ENCODE assay signal across 8 cellular contexts in genomic region chr19:37467608-37468090, GRCh38. TPM values are rescaled to one million over a fixed set of nuclear protein-coding genes. Genes with fewer than 3 reads are reported as not detected.
A peak's percentile ranks its signal among the peaks of the same experiment; 100 is the strongest.
DNase-seq lines count a peak whose midpoint lies in the region; ATAC-seq, FAIRE-seq and TF ChIP-seq lines count a peak whose summit lies in the region.

No MANE protein-coding gene starts in this region.

- DNase-seq in bronchial epithelial cell (ENCODE audit: low read depth) (peak; percentile 2), mucosa of descending colon (no peak), NCI-H187 (lab: John Stamatoyannopoulos, UW) (no peak), globus pallidus (ENCODE audit: low spot score) (no peak)

- H3K9me3 ChIP-seq in HUES6 (ENCODE audit: control insufficient read depth, insufficient read depth, low read depth, low read length) (peaks cover 15% of the 10 kb centered on the region; the same call in 1 of the 2 replicates), mucosa of descending colon (peaks cover 14% of the 10 kb centered on the region)

- H3K4me1 ChIP-seq in HUES6 (ENCODE audit: control insufficient read depth, insufficient read depth, low read length) (no peaks in the 10 kb centered on the region), mucosa of descending colon (ENCODE audit: low read depth) (peaks cover 18% of the 10 kb centered on the region)

- peak overlapping the region; percentile 95 for H3K27ac ChIP-seq in 22Rv1
- no peak overlapping the region for H3K27ac ChIP-seq in HUES6 (ENCODE audit: low read depth, low read length)

- H3K9ac ChIP-seq in HUES6 (ENCODE audit: low read length): no peak overlapping the region

- ATAC-seq in mucosa of descending colon (no peak), HG02885 (IDR thresholded peaks at IDR 0.05; ENCODE audit: poor library complexity, unreplicated experiment) (no peak), GM18502 (IDR thresholded peaks at IDR 0.05; ENCODE audit: poor library complexity, unreplicated experiment) (no peak)

- H3K27me3 ChIP-seq in HUES6 (ENCODE audit: control insufficient read depth, insufficient read depth, low read length): no peaks in the 10 kb centered on the region
- no peaks in the 10 kb centered on the region for H3K27me3 ChIP-seq in bronchial epithelial cell (ENCODE audit: control insufficient read depth, insufficient read depth, low read length)

- peak; percentile 7 for FAIRE-seq in bronchial epithelial cell (lab: Jason Lieb, UNC)

- TF ChIP-seq CTCF in 22Rv1 (IDR thresholded peaks at IDR 0.05): no peak
- no peak for TF ChIP-seq CTCF in bronchial epithelial cell (IDR thresholded peaks at IDR 0.05; ENCODE audit: insufficient read depth, low read length, severe bottlenecking)
- TF ChIP-seq CTCF in mucosa of descending colon (IDR thresholded peaks at IDR 0.05): no peak

- intact Hi-C loops in mucosa of descending colon (cut with DNase I, micrococcal nuclease): no loop called here

- peak overlapping the region; percentile 87 for H3K4me3 ChIP-seq in HUES6 (ENCODE audit: low read depth, low read length)
- H3K4me3 ChIP-seq in bronchial epithelial cell (ENCODE audit: low read depth, low read length): peak overlapping the region; percentile 74
- H3K4me3 ChIP-seq in mucosa of descending colon: peak overlapping the region; percentile 36

- H3K36me3 ChIP-seq in HUES6 (ENCODE audit: control insufficient read depth, insufficient read depth, low read length) (peaks cover 30% of the 10 kb centered on the region), bronchial epithelial cell (ENCODE audit: control insufficient read depth, insufficient read depth, low read length) (peaks cover 3% of the 10 kb centered on the region), mucosa of descending colon (ENCODE audit: low read depth) (no peaks in the 10 kb centered on the region)

RNA-seq across cellular contexts. Expression of gene ZNF569, which starts 0.4 kb away (rescaled TPM):
- total RNA-seq in bronchial epithelial cell: 2.6 and 2.8 TPM in 2 replicates
- total RNA-seq in mucosa of descending colon: 1 to 10 TPM; 1.8 to 6.3 (median 2.1) TPM

RNA-seq across cellular contexts. Expression of gene ZNF570, which starts 1.5 kb away (rescaled TPM):
- total RNA-seq in bronchial epithelial cell (4.4 and 5.8 TPM in 2 replicates), mucosa of descending colon (1 to 10 TPM; 2.9 to 7.8 (median 3.7) TPM)

RNA-seq across cellular contexts. Expression of gene ZNF793, which starts 39.1 kb away (rescaled TPM):
- 1.8 and 3.6 TPM in 2 replicates for total RNA-seq in bronchial epithelial cell
- 1 to 10 TPM; 3.8 to 6.6 (median 6.0) TPM for total RNA-seq in mucosa of descending colon

Comparison
In these comparisons a context has a peak if more than half of its experiments do, and no peak if none do; other contexts are left out.
1. H3K4me3 ChIP-seq: peak in every context shown above with its lines; median percentile 87 in HUES6; 74 in bronchial epithelial cell; 36 in mucosa of descending colon.